In the genomic region with DNA sequence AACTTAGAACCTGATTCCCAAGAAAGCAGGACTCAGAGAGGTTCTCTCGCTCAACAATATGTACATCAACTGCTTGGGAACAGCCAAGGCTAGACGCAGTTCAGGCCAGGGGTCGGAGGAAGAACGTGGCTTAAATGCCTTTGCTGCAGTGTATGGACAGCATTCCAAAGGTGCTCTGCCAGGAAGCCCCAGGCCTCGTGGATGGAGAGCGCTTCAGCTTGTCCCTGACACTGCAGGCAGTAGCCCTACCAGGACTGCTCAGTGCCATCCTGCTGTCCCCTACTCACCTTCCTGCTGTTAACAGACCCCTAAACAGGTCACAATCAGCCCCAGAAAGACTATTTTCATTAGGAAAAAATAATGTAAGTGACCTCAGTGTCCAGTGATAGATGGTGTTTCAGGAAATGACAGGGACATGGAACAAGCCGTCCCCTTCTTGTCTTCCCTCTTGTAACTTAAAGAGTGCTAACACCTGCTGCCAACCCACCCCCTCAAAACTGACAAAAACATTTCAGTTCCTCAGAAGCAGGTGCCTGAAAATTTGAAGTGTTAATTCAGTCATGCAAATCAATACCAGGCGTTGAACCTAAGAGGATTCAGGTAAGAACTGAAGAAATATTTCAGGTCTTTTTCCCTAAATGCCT, we compare ENCODE assay signal across 8 cellular contexts. TPM values are rescaled to one million over a fixed set of nuclear protein-coding genes. Genes with fewer than 3 reads are reported as not detected.
DNase-seq lines count a peak whose midpoint lies in the region; ATAC-seq and TF ChIP-seq lines count a peak whose summit lies in the region.

No MANE protein-coding gene starts in this region.

- peak overlapping the region; percentile 95 for H3K4me2 ChIP-seq in OCI-LY3 (ENCODE audit: low read length)

- TF ChIP-seq EP300 in sigmoid colon (IDR thresholded peaks at IDR 0.05) = no peak

- H3K4me3 ChIP-seq in OCI-LY3 (ENCODE audit: low read length) (peak overlapping the region; percentile 69), sigmoid colon (no peak overlapping the region)

- H4K20me1 ChIP-seq in OCI-LY3 (ENCODE audit: insufficient read depth, low read length) = peaks cover 14% of the 10 kb centered on the region

- no peak for TF ChIP-seq POLR2A in sigmoid colon (IDR thresholded peaks at IDR 0.05)

- intact Hi-C loops in sigmoid colon (cut with DNase I) = no loop called here

- no peaks in the 10 kb centered on the region for H3K27me3 ChIP-seq in OCI-LY3 (ENCODE audit: low read depth, low read length)
- no peaks in the 10 kb centered on the region for H3K27me3 ChIP-seq in sigmoid colon

- TF ChIP-seq CTCF in OCI-LY3 (IDR thresholded peaks at IDR 0.05; ENCODE audit: low read depth, low read length) = no peak
- no peak for TF ChIP-seq CTCF in sigmoid colon (IDR thresholded peaks at IDR 0.05)

- WGBS in sigmoid colon, 2 donors = 78 to 91% methylated on average over 8 of the region's 8 CpGs

- H3K4me1 ChIP-seq in OCI-LY3 (ENCODE audit: low read length) (peaks cover 98% of the 10 kb centered on the region), sigmoid colon (peaks cover 0 to 99% (median 98%) of the 10 kb centered on the region in 4 donors)

- H2AFZ ChIP-seq in OCI-LY3 (ENCODE audit: low read depth, low read length) = no peak overlapping the region

- DNase-seq in sigmoid colon (no peak), epidermal melanocyte (ENCODE audit: insufficient read length, low spot score) (no peak)
- DNase-seq in activated naive CD4-positive, alpha-beta T cell treated with Interleukin-2 at 50 U/mL for 16 hours = no peak
- no peak for DNase-seq in activated CD8-positive, alpha-beta memory T cell treated with anti-CD3 and anti-CD28 coated beads, Interleukin-2, amount 50 U/mL, for 48 hours
- no peak for DNase-seq in central memory CD4-positive, alpha-beta T cell

- H3K9me3 ChIP-seq in OCI-LY3 (ENCODE audit: insufficient read depth, low read length) (peaks cover 10% of the 10 kb centered on the region), sigmoid colon (no peaks in the 10 kb centered on the region)

- H3K36me3 ChIP-seq in OCI-LY3 (replicated peaks; ENCODE audit: low read depth, low read length) = peaks cover 36% of the 10 kb centered on the region
- no peaks in the 10 kb centered on the region for H3K36me3 ChIP-seq in sigmoid colon

- H3K79me2 ChIP-seq in OCI-LY3 (ENCODE audit: low read length) = peaks cover 97% of the 10 kb centered on the region

- peak; percentile 54 for ATAC-seq in GM18909 (IDR thresholded peaks at IDR 0.05; ENCODE audit: poor library complexity, unreplicated experiment)
- peak; percentile 37 for ATAC-seq in HG02610 (IDR thresholded peaks at IDR 0.05; ENCODE audit: unreplicated experiment)

- H3K9ac ChIP-seq in OCI-LY3 (ENCODE audit: low read length) = peak overlapping the region; percentile 93

- H3K27ac ChIP-seq in OCI-LY3 (ENCODE audit: low read length) = peak overlapping the region; percentile 99
- H3K27ac ChIP-seq in sigmoid colon = peak overlapping the region in 3 of 4 donors; percentile 33 to 99 (median 92)

RNA-seq across cellular contexts. Expression of gene CREB3L2, which starts 16.5 kb away (rescaled TPM):
- total RNA-seq in sigmoid colon = 10 to 100 TPM; 26.0 to 41.3 (median 30.2) TPM
- polyA plus RNA-seq in sigmoid colon = 10 to 100 TPM in 1 of 3 donors, 1 to 10 TPM in 2; 3.0 to 15.6 (median 4.4) TPM
